Comparison of ENCODE assay signal across 1 cellular context in genomic region chr6:36243562-36244212, GRCh38.
TF ChIP-seq lines count a peak whose summit lies in the region.

No MANE protein-coding gene starts in this region.

TF ChIP-seq in K562, 482 proteins besides CTCF, POLR2A, EP300 and RAD21:
- TF ChIP-seq, protein P1, sequence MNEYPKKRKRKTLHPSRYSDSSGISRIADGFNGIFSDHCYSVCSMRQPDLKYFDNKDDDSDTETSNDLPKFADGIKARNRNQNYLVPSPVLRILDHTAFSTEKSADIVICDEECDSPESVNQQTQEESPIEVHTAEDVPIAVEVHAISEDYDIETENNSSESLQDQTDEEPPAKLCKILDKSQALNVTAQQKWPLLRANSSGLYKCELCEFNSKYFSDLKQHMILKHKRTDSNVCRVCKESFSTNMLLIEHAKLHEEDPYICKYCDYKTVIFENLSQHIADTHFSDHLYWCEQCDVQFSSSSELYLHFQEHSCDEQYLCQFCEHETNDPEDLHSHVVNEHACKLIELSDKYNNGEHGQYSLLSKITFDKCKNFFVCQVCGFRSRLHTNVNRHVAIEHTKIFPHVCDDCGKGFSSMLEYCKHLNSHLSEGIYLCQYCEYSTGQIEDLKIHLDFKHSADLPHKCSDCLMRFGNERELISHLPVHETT (CRISPR knock-in tag; conservative IDR thresholded peaks at IDR 0.05 in 1 of 2, IDR thresholded peaks at IDR 0.05 in 1 of 2) = no peak
- TF ChIP-seq ZFP36 (IDR thresholded peaks at IDR 0.05; ENCODE audit: low read depth, low read length, partially characterized antibody) (peak; percentile 56), HNRNPLL (IDR thresholded peaks at IDR 0.05; ENCODE audit: low read depth, low read length, poor library complexity, severe bottlenecking) (no peak), RBM25 (IDR thresholded peaks at IDR 0.05; ENCODE audit: low read depth, low read length, severe bottlenecking) (peak; percentile 23)
